ENCODE assay signal across 16 cellular contexts in the genomic region with DNA sequence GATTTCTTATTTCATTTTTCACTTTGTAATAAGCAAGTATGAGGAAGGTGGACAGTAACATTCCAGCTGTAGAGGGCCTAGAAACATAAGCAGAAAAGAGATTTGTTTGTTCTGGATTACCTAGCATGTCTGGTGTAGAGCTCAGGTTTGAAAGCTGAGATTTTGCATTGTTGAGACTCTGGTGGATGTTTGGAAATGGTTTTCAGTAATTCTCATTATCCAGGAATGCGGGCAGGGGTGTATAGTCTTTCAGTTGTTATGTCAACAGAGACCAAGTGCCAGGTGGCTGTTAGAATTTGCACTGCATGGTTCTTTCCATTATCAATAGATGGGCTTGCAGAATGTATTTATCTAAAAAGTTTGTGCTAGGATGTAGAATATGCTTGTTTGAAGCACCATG. TPM values are rescaled to one million over a fixed set of nuclear protein-coding genes. Genes with fewer than 3 reads are reported as not detected.
DNase-seq lines count a peak whose midpoint lies in the region; ATAC-seq, FAIRE-seq and TF ChIP-seq lines count a peak whose summit lies in the region.
"Had no signal": no experiment of that assay in that cellular context is flagged by ENCODE, and none has a peak within 500 bp of the region (broad histone marks: within the 10 kb centered on the region; RNA-seq: fewer than 3 reads in every experiment).

No MANE protein-coding gene starts in this region.

- H3K4me3 ChIP-seq in HepG2 (replicated peaks in 1 of 3; ENCODE audit: insufficient read depth in 1 of 3, low read depth in 2 of 3, low read length in 3 of 3) (no peak overlapping the region), right lobe of liver (no peak overlapping the region), PC-9 (no peak overlapping the region), epithelial cell of esophagus (ENCODE audit: low read length) (no peak overlapping the region), lower leg skin (ENCODE audit: low read depth, poor library complexity, severe bottlenecking) (no peak overlapping the region)
- H3K4me3 ChIP-seq: GM23338, K562 had no signal

- TF ChIP-seq CTCF in HepG2 (CRISPR knock-in tag; IDR thresholded peaks at IDR 0.05): no peak
- TF ChIP-seq CTCF in right lobe of liver (IDR thresholded peaks at IDR 0.05): no peak
- TF ChIP-seq CTCF in PC-9 (conservative IDR thresholded peaks at IDR 0.05): no peak
- no peak for TF ChIP-seq CTCF in epithelial cell of esophagus (IDR thresholded peaks at IDR 0.05; ENCODE audit: insufficient read depth, low read depth, low read length, missing control alignments)
- no peak for TF ChIP-seq CTCF in lower leg skin (IDR thresholded peaks at IDR 0.05)
- TF ChIP-seq CTCF in CD14-positive monocyte (IDR thresholded peaks at IDR 0.05): no peak

- ATAC-seq in HepG2 (no peak), right lobe of liver (no peak), esophagus mucosa (no peak)
- ATAC-seq: GM23338, K562, Right ventricle myocardium inferior had no signal

- peaks cover 5% of the 10 kb centered on the region; the same call in 1 of the 2 replicates for H3F3A ChIP-seq in PC-9 (ENCODE audit: insufficient read depth, low read depth)

- no peak overlapping the region for H3K9ac ChIP-seq in HepG2 (ENCODE audit: insufficient read depth, low read depth, low read length)
- H3K9ac ChIP-seq: SK-N-SH had no signal

- H3K79me2 ChIP-seq in HepG2 (ENCODE audit: insufficient read depth, low read length) (no peaks in the 10 kb centered on the region), PC-9 (ENCODE audit: low read depth) (peaks cover 10% of the 10 kb centered on the region; the same call in 1 of the 2 replicates)

- H3K27ac ChIP-seq in HepG2 (ENCODE audit: extremely low read length, insufficient read depth, low read length): no peak overlapping the region
- H3K27ac ChIP-seq in right lobe of liver: no peak overlapping the region
- H3K27ac ChIP-seq in PC-9: no peak overlapping the region

- FAIRE-seq in HepG2 (lab: Jason Lieb, UNC): no peak
- FAIRE-seq: D721Med, K562 had no signal

- no peaks in the 10 kb centered on the region for H3K27me3 Mint-ChIP-seq in CD14-positive monocyte (ENCODE audit: low read depth in 3 of 3)
- H3K27me3 Mint-ChIP-seq: CD4-positive, CD25-positive, alpha-beta regulatory T cell had no signal

- peaks cover 33% of the 10 kb centered on the region for H3K4me1 Mint-ChIP-seq in CD14-positive monocyte

- H4K20me1 ChIP-seq in HepG2 (ENCODE audit: insufficient read depth, low read length) (no peaks in the 10 kb centered on the region), PC-9 (ENCODE audit: insufficient read depth) (no peaks in the 10 kb centered on the region)

- H3K9me3 ChIP-seq in HepG2 (ENCODE audit: low read length) (no peaks in the 10 kb centered on the region), right lobe of liver (no peaks in the 10 kb centered on the region), PC-9 (ENCODE audit: insufficient read depth, low read depth) (no peaks in the 10 kb centered on the region)
- H3K9me3 ChIP-seq: SK-N-SH had no signal

- H3K4me3 Mint-ChIP-seq in CD14-positive monocyte: no peak overlapping the region
- H3K4me3 Mint-ChIP-seq: GM23338 had no signal

- no peak overlapping the region for H3K27ac Mint-ChIP-seq in CD14-positive monocyte
- H3K27ac Mint-ChIP-seq: GM23338 had no signal

- CTCF ChIA-PET in HepG2 (lab: Yijun Ruan, JAX; ENCODE audit: low intra/inter-chr PET ratio, low total read pairs) (no interaction called here), PC-9 (lab: Charles Lee) (interaction anchor here (0.6 to 1.0 kb wide), 2 partner anchors 27 to 100 kb away, joined by 3 to 5 read pairs; no protein-coding TSS in a partner anchor)

- no peaks in the 10 kb centered on the region for H3K9me2 ChIP-seq in PC-9 (ENCODE audit: insufficient read depth)
- H3K9me2 ChIP-seq: SK-N-SH had no signal

- H3K4me2 ChIP-seq in HepG2 (ENCODE audit: low read depth, low read length) (no peak overlapping the region), PC-9 (peak overlapping the region; percentile 26; the same call in 1 of the 2 replicates)
- H3K4me2 ChIP-seq: GM23338, SK-N-SH had no signal

- H3K4me1 ChIP-seq in HepG2 (ENCODE audit: insufficient read depth, low read length) (peaks cover 10% of the 10 kb centered on the region), right lobe of liver (no peaks in the 10 kb centered on the region), PC-9 (replicated peaks; ENCODE audit: insufficient read depth) (peaks cover 14% of the 10 kb centered on the region)

- no peak for TF ChIP-seq EP300 in HepG2 (IDR thresholded peaks at IDR 0.05; ENCODE audit: low read depth in 2 of 2, low read length in 2 of 2)
- no peak for TF ChIP-seq EP300 in HepG2 (CRISPR knock-in tag; IDR thresholded peaks at IDR 0.05; ENCODE audit: borderline replicate concordance)

- no peak for TF ChIP-seq RAD21 in HepG2 (CRISPR knock-in tag; IDR thresholded peaks at IDR 0.05)

- intact Hi-C loops in HepG2 (cut with micrococcal nuclease; ENCODE audit: unreplicated experiment): no loop called here
- intact Hi-C loops in right lobe of liver (cut with DNase I): no loop called here
- intact Hi-C loops in PC-9 (cut with micrococcal nuclease; ENCODE audit: unreplicated experiment): no loop called here
- intact Hi-C loops in lower leg skin (cut with DNase I; ENCODE audit: low total_unique reads): loop anchor here (5.0 kb wide), 1 partner anchor 1315 kb away; no protein-coding TSS in a partner anchor
- intact Hi-C loops in CD14-positive monocyte (cut with micrococcal nuclease): no loop called here

- no peak for TF ChIP-seq POLR2A in HepG2 (IDR thresholded peaks at IDR 0.05; ENCODE audit: insufficient read depth in 1 of 2, low read depth in 2 of 2, low read length in 2 of 2)
- no peak for TF ChIP-seq POLR2A in right lobe of liver (IDR thresholded peaks at IDR 0.05)
- TF ChIP-seq POLR2A in lower leg skin (IDR thresholded peaks at IDR 0.05): no peak

- no peak overlapping the region for H2AFZ ChIP-seq in HepG2 (ENCODE audit: low read length)
- H2AFZ ChIP-seq in PC-9: no peak overlapping the region
- H2AFZ ChIP-seq: GM23338 had no signal

- peaks cover 7 to 13% (median 9%) of the 10 kb centered on the region in 7 donors for H3K9me3 Mint-ChIP-seq in CD14-positive monocyte

- DNase-seq in HepG2 (ENCODE audit: low spot score): peak; percentile 38
- DNase-seq in right lobe of liver: no peak
- DNase-seq in PC-9: peak in 1 of 2 experiments; percentile 69
- peak; percentile 19 for DNase-seq in epithelial cell of esophagus (ENCODE audit: low read depth)
- no peak for DNase-seq in lower leg skin (ENCODE audit: low spot score in 2 of 2)
- no peak for DNase-seq in CD14-positive monocyte (ENCODE audit: low spot score)
- DNase-seq: AML-193; CD4-positive, CD25-positive, alpha-beta regulatory T cell; NCI-H1436 treated with DMSO at 0.1 percent for 48 hours; NCI-H524; SK-N-SH had no signal

- in situ Hi-C loops in HepG2 (cut with HindIII; ENCODE audit: extremely low pct_ligation_motif_present, low pct_unique_long_range_greater_than_20kb): no loop called here

- WGBS in HepG2 (ENCODE audit: low lambda C conversion rate): 11% methylated on average over 1 of the region's 1 CpG
- WGBS in right lobe of liver (ENCODE audit: insufficient coverage, low coverage, low lambda C conversion rate, missing lambda C conversion rate): 88% methylated on average over 1 of the region's 1 CpG
- WGBS in lower leg skin, 2 donors: 67 to 74% methylated on average over 1 of the region's 1 CpG

- POLR2A ChIA-PET in HepG2 (lab: Yijun Ruan, JAX): interaction anchor here (1.1 kb wide), 1 partner anchor 11 kb away, joined by 4 read pairs; the partner anchor contains the start of gene GPD1L
- POLR2A ChIA-PET in PC-9 (lab: Charles Lee; ENCODE audit: unreplicated experiment): interaction anchor here (0.5 kb wide), 1 partner anchor 17 kb away, joined by 3 read pairs; no protein-coding TSS in a partner anchor

- peaks cover 6 to 12% of the 10 kb centered on the region in 2 donors for H3K36me3 Mint-ChIP-seq in CD14-positive monocyte

- BruUV-seq in HepG2 (replicated peaks; lab: Mats Ljungman, UMichigan) (no TSS peak), PC-9 (replicated peaks; lab: Mats Ljungman, UMichigan) (no TSS peak)

- no peaks in the 10 kb centered on the region for H3K36me3 ChIP-seq in HepG2 (replicated peaks in 1 of 2; ENCODE audit: control insufficient read depth in 1 of 2, insufficient read depth in 2 of 2, low read length in 2 of 2)
- H3K36me3 ChIP-seq in right lobe of liver: no peaks in the 10 kb centered on the region
- no peaks in the 10 kb centered on the region for H3K36me3 ChIP-seq in PC-9 (ENCODE audit: low read depth)

- no peaks in the 10 kb centered on the region for H3K27me3 ChIP-seq in HepG2 (ENCODE audit: control insufficient read depth in 1 of 2, insufficient read depth in 2 of 2, low read length in 2 of 2)
- no peaks in the 10 kb centered on the region for H3K27me3 ChIP-seq in right lobe of liver
- H3K27me3 ChIP-seq in PC-9 (ENCODE audit: insufficient read depth, low read depth): no peaks in the 10 kb centered on the region

TF ChIP-seq in HepG2, 621 proteins besides CTCF, POLR2A, EP300 and RAD21 (continues in another document):
- no peak for TF ChIP-seq PHF5A (CRISPR knock-in tag; IDR thresholded peaks at IDR 0.05; ENCODE audit: low read depth, unreplicated experiment)

RNA-seq across cellular contexts. Expression of gene GPD1L, which starts 10.9 kb away (rescaled TPM):
- total RNA-seq in HepG2 (2016; rRNA removed; fragmentation: Illumina TruSeq; extraction: Trizol) (13.7 and 20.1 TPM in 2 replicates), right lobe of liver (1 to 10 TPM; 1.5 to 3.3 (median 2.6) TPM), PC-9 (2021) (10.3 and 11.2 TPM in 2 replicates), lower leg skin (10 to 100 TPM; 24.0 to 42.8 (median 27.1) TPM), esophagus mucosa (39.9 TPM)
- total RNA-seq in HepG2 (2016; cell fraction: cytosol; rRNA removed; fragmentation: Illumina TruSeq; extraction: Trizol; ENCODE audit: low read depth): 1.3 and 3.3 TPM in 2 replicates
- 13.6 and 21.2 TPM in 2 replicates for total RNA-seq in HepG2 (2016; cell fraction: insoluble cytoplasmic fraction; rRNA removed; fragmentation: Illumina TruSeq; extraction: Trizol)
- 5.5 and 5.8 TPM in 2 replicates for total RNA-seq in HepG2 (2016; cell fraction: membrane; rRNA removed; fragmentation: Illumina TruSeq; extraction: Trizol)
- total RNA-seq in HepG2 (2016; cell fraction: nucleus; rRNA removed; fragmentation: Illumina TruSeq; extraction: Trizol): 8.4 and 8.6 TPM in 2 replicates
- polyA plus RNA-seq in HepG2 (2011; rRNA removed) (4.0 and 4.9 TPM in 2 replicates), CD14-positive monocyte (10 to 100 TPM; 10.2 to 11.8 TPM)
- polyA plus RNA-seq in HepG2 (2011; cell fraction: cytosol; rRNA removed): 2.8 and 4.0 TPM in 2 replicates
- 2.0 and 3.7 TPM in 2 replicates for polyA plus RNA-seq in HepG2 (2011; cell fraction: nucleus; rRNA removed)
- polyA plus RNA-seq in HepG2 (2012): 4.3 and 6.1 TPM in 2 replicates
- 0.65 and 0.78 TPM in 2 replicates for polyA plus RNA-seq in HepG2 (2016; cell fraction: cytosol; fragmentation: Illumina TruSeq; extraction: Trizol; ENCODE audit: low read depth)
- polyA plus RNA-seq in HepG2 (2016; cell fraction: insoluble cytoplasmic fraction; fragmentation: Illumina TruSeq; extraction: Trizol; ENCODE audit: low read depth): 15.6 and 16.7 TPM in 2 replicates
- 2.3 and 2.4 TPM in 2 replicates for polyA plus RNA-seq in HepG2 (2016; cell fraction: membrane; fragmentation: Illumina TruSeq; extraction: Trizol; ENCODE audit: low read depth)
- polyA plus RNA-seq in HepG2 (2016; cell fraction: nucleus; fragmentation: Illumina TruSeq; extraction: Trizol; ENCODE audit: insufficient read depth, low read depth): 7.8 and 8.2 TPM in 2 replicates
- 4.9 and 19.8 TPM in 2 replicates for polyA minus RNA-seq in HepG2 (2011; rRNA and poly(A)+ RNA removed; ENCODE audit: low replicate concordance)
- polyA minus RNA-seq in HepG2 (2011; cell fraction: cytosol; rRNA and poly(A)+ RNA removed): 3.4 and 3.9 TPM in 2 replicates
- 2.7 and 4.0 TPM in 2 replicates for polyA minus RNA-seq in HepG2 (2011; cell fraction: nucleus; rRNA and poly(A)+ RNA removed)

Comparison
In these comparisons a context has a peak if more than half of its experiments do, and no peak if none do; other contexts are left out.
1. DNase-seq: peak in HepG2 (single experiment) and epithelial cell of esophagus (single experiment); none in right lobe of liver (0 of 3), lower leg skin (0 of 2) and CD14-positive monocyte (single experiment).